In genomic region chr9:105360344-105360743, GRCh38 we compare ENCODE assay signal across 21 cellular contexts.
DNase-seq lines count a peak whose midpoint lies in the region; ATAC-seq and TF ChIP-seq lines count a peak whose summit lies in the region.
"Had no signal": no experiment of that assay in that cellular context is flagged by ENCODE, and none has a peak within 500 bp of the region (broad histone marks: within the 10 kb centered on the region; RNA-seq: fewer than 3 reads in every experiment).

No MANE protein-coding gene starts in this region.

- intact Hi-C loops in Right ventricle myocardium superior (cut with DNase I), result no loop called here

- peak; percentile 14 for TF ChIP-seq CTCF in RWPE2 (IDR thresholded peaks at IDR 0.05; ENCODE audit: poor library complexity, severe bottlenecking)
- peak; percentile 13 for TF ChIP-seq CTCF in neural progenitor cell (IDR thresholded peaks at IDR 0.05)

- no peaks in the 10 kb centered on the region for H3K79me2 ChIP-seq in neural progenitor cell (ENCODE audit: low read depth)

- H3K36me3 ChIP-seq in RWPE2 (ENCODE audit: low read depth), result peaks cover 3% of the 10 kb centered on the region; the same call in 1 of the 2 replicates
- H3K36me3 ChIP-seq in neural progenitor cell, result peaks cover 5% of the 10 kb centered on the region

- peaks cover 2 to 5% of the 10 kb centered on the region in 2 donors for H3K36me3 Mint-ChIP-seq in activated T-cell treated with anti-CD3 and anti-CD28 coated beads, Interleukin-2, amount 50 U/mL, for 72 hours (ENCODE audit: insufficient read depth in 2 of 2)
- H3K36me3 Mint-ChIP-seq in neural progenitor cell, result peaks cover 3% of the 10 kb centered on the region

- no peaks in the 10 kb centered on the region for H3K9me3 Mint-ChIP-seq in activated T-cell treated with anti-CD3 and anti-CD28 coated beads, Interleukin-2, amount 50 U/mL, for 72 hours
- no peaks in the 10 kb centered on the region for H3K9me3 Mint-ChIP-seq in neural progenitor cell
- H3K9me3 Mint-ChIP-seq: activated T-cell treated with anti-CD3 and anti-CD28 coated beads, Interleukin-2, amount 50 U/mL, for 24 hours; mesothelial cell of epicardium; nephron progenitor cell had no signal

- H3K27ac ChIP-seq in RWPE2 (ENCODE audit: poor library complexity, severe bottlenecking) (no peak overlapping the region), neural progenitor cell (no peak overlapping the region)
- H3K27ac ChIP-seq: BLaER1, epithelial cell of prostate, psoas muscle, spleen had no signal

- no peaks in the 10 kb centered on the region for H3F3A ChIP-seq in neural progenitor cell (ENCODE audit: low read depth)

- no peaks in the 10 kb centered on the region for H4K20me1 ChIP-seq in neural progenitor cell (ENCODE audit: low read depth)
- H4K20me1 ChIP-seq: BLaER1 had no signal

- no peak overlapping the region for H3K27ac Mint-ChIP-seq in activated T-cell treated with anti-CD3 and anti-CD28 coated beads, Interleukin-2, amount 50 U/mL, for 72 hours
- H3K27ac Mint-ChIP-seq in neural progenitor cell, result no peak overlapping the region
- H3K27ac Mint-ChIP-seq: mesothelial cell of epicardium, nephron progenitor cell had no signal

- no peak overlapping the region for H3K4me2 ChIP-seq in neural progenitor cell
- H3K4me2 ChIP-seq: BLaER1 had no signal

- no peak overlapping the region for H2AFZ ChIP-seq in neural progenitor cell (replicated peaks)

- H3K27me3 ChIP-seq in RWPE2 (ENCODE audit: insufficient read depth, poor library complexity, severe bottlenecking) (no peaks in the 10 kb centered on the region), neural progenitor cell (no peaks in the 10 kb centered on the region)
- H3K27me3 ChIP-seq: BLaER1, spleen had no signal

- H3K9me3 ChIP-seq in RWPE2 (ENCODE audit: severe bottlenecking) (no peaks in the 10 kb centered on the region), neural progenitor cell (ENCODE audit: low read depth) (no peaks in the 10 kb centered on the region)
- H3K9me3 ChIP-seq: BLaER1, psoas muscle, spleen had no signal

- peaks cover 18% of the 10 kb centered on the region for H3K27me3 Mint-ChIP-seq in activated T-cell treated with anti-CD3 and anti-CD28 coated beads, Interleukin-2, amount 50 U/mL, for 72 hours (ENCODE audit: low read depth)
- no peaks in the 10 kb centered on the region for H3K27me3 Mint-ChIP-seq in neural progenitor cell (ENCODE audit: insufficient read depth, low read depth)
- H3K27me3 Mint-ChIP-seq: activated T-cell treated with anti-CD3 and anti-CD28 coated beads, Interleukin-2, amount 50 U/mL, for 24 hours had no signal

- no peak for DNase-seq in activated T-cell treated with anti-CD3 and anti-CD28 coated beads, Interleukin-2, amount 50 U/mL, for 72 hours
- DNase-seq in activated T-cell treated with anti-CD3 and anti-CD28 coated beads for 4 hours (no peak), RWPE2 (ENCODE audit: low spot score) (no peak), dermis blood vessel endothelial cell (peak; percentile 8), neural progenitor cell (ENCODE audit: low spot score) (no peak), Right ventricle myocardium superior (no peak), NCI-H748 treated with DMSO at 0.1 percent for 48 hours (lab: John Stamatoyannopoulos, UW) (no peak)
- no peak for DNase-seq in stimulated activated CD4-positive, alpha-beta T cell treated with anti-CD3 and anti-CD28 coated beads, Interleukin-4, amount 100 ng/mL, for 1 hour
- DNase-seq: activated CD4-positive, alpha-beta T cell treated with anti-CD3 and anti-CD28 coated beads, Interleukin-2, amount 50 U/mL, for 4 hours; activated naive CD4-positive, alpha-beta T cell treated with anti-CD3 and anti-CD28 coated beads, Interleukin-2, amount 50 U/mL, for 16 hours; NCI-H2029 treated with DMSO at 0.1 percent for 48 hours; NCI-H446 treated with DMSO at 0.1 percent for 48 hours; nephron progenitor cell; psoas muscle; SIG-M5; spleen had no signal

- ATAC-seq in activated T-cell treated with anti-CD3 and anti-CD28 coated beads, Interleukin-2, amount 50 U/mL, for 72 hours (replicated peaks in 1 of 2), result peak; percentile 26 to 33
- ATAC-seq in RWPE2 (ENCODE audit: low read depth) (peak; percentile 29; the same call in 1 of the 3 replicates), Right ventricle myocardium superior (ENCODE audit: poor library complexity) (no peak)
- ATAC-seq: K562, psoas muscle had no signal

- no peak overlapping the region for H3K4me3 Mint-ChIP-seq in activated T-cell treated with anti-CD3 and anti-CD28 coated beads, Interleukin-2, amount 50 U/mL, for 72 hours
- H3K4me3 Mint-ChIP-seq in neural progenitor cell, result no peak overlapping the region
- H3K4me3 Mint-ChIP-seq: activated T-cell treated with anti-CD3 and anti-CD28 coated beads, Interleukin-2, amount 50 U/mL, for 24 hours; mesothelial cell of epicardium; nephron progenitor cell had no signal

- H3K4me3 ChIP-seq in RWPE2 (ENCODE audit: severe bottlenecking), result no peak overlapping the region
- no peak overlapping the region for H3K4me3 ChIP-seq in neural progenitor cell
- H3K4me3 ChIP-seq: BLaER1, K562, psoas muscle, spleen had no signal

- H3K4me1 ChIP-seq in RWPE2 (ENCODE audit: insufficient read depth, poor library complexity, severe bottlenecking) (no peaks in the 10 kb centered on the region), neural progenitor cell (no peaks in the 10 kb centered on the region)
- H3K4me1 ChIP-seq: psoas muscle, spleen had no signal

- H3K9ac ChIP-seq in neural progenitor cell, result no peak overlapping the region
- H3K9ac ChIP-seq: BLaER1 had no signal

- peaks cover 20% of the 10 kb centered on the region for H3K4me1 Mint-ChIP-seq in activated T-cell treated with anti-CD3 and anti-CD28 coated beads, Interleukin-2, amount 50 U/mL, for 72 hours (ENCODE audit: low read depth)
- H3K4me1 Mint-ChIP-seq in neural progenitor cell, result no peaks in the 10 kb centered on the region
- H3K4me1 Mint-ChIP-seq: nephron progenitor cell had no signal
